Comparison of ENCODE assay signal across 18 cellular contexts in genomic region chrX:70084592-70084991, GRCh38. TPM values are rescaled to one million over a fixed set of nuclear protein-coding genes. Genes with fewer than 3 reads are reported as not detected.
"Had no signal": no experiment of that assay in that cellular context is flagged by ENCODE, and none has a peak within 500 bp of the region (broad histone marks: within the 10 kb centered on the region; RNA-seq: fewer than 3 reads in every experiment).

No MANE protein-coding gene starts in this region.

- H3K27me3 ChIP-seq: SJCRH30 had no signal

- ATAC-seq: SK-N-SH treated with all-trans-retinoic acid at 6 μM for 48 hours had no signal

- H3K4me3 ChIP-seq: SJCRH30 had no signal

- H3K36me3 ChIP-seq: SJCRH30 had no signal

- DNase-seq: KBM-7, NCI-H1092, NCI-H1436 treated with DMSO at 0.1 percent for 48 hours, NCI-H1694, NCI-H187 treated with DMSO at 0.1 percent for 48 hours, NCI-H2029 treated with DMSO at 0.1 percent for 48 hours, NCI-H2171 treated with DMSO at 0.1 percent for 48 hours, NCI-H345, NCI-H446 treated with DMSO at 0.1 percent for 48 hours, NCI-H510A treated with DMSO at 0.1 percent for 48 hours, NCI-H526, RPMI8226, SHP77 treated with DMSO at 0.1 percent for 48 hours, SJCRH30 had no signal

- H3K27ac ChIP-seq: SJCRH30 had no signal

- H3K4me1 ChIP-seq: SJCRH30 had no signal

- H3K9me3 ChIP-seq: SJCRH30 had no signal

RNA-seq across cellular contexts. Expression of gene OTUD6A, which starts 22.3 kb away (rescaled TPM):
- total RNA-seq: HT-29, LHCN-M2, MCF 10A, SJCRH30 had no signal

RNA-seq across cellular contexts. Expression of gene AWAT2, which starts 34.9 kb away (rescaled TPM):
- total RNA-seq: HT-29, LHCN-M2, SJCRH30 had no signal
